In the genomic region with DNA sequence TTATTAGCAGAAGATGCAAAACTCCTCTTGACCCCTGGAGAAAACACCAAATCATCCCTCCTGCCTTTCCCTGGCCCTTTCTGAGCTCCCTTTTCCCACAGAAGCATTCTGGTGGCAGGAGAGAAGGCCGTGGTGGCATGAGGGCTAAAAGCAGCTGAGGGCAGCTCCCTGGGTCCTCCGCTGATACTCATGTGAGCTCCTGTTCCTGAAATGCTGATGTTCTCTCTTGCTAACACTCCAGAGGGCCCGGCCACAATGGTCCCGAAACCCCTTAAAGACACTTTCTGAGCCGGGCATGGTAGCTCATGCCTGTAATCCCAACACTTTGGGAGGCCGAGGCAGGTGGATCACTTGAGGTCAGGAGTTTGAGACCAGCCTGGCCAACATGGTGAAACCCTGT, we compare ENCODE assay signal across 32 cellular contexts.
"Had no signal": no experiment of that assay in that cellular context is flagged by ENCODE, and none has a peak within 500 bp of the region (broad histone marks: within the 10 kb centered on the region; RNA-seq: fewer than 3 reads in every experiment).

No MANE protein-coding gene starts in this region.

- ATAC-seq: activated CD8-positive, alpha-beta memory T cell treated with anti-CD3 and anti-CD28 coated beads, Interleukin-2, amount 10 ng/mL, durations not matched to agents 7 days and 5 days; activated CD8-positive, alpha-beta T cell treated with anti-CD3 and anti-CD28 coated beads for 36 hours; activated naive CD4-positive, alpha-beta T cell treated with anti-CD3 and anti-CD28 coated beads, Interleukin-2, amount 50 U/mL, for 72 hours; activated T-cell treated with anti-CD3 and anti-CD28 coated beads, Interleukin-2, amount 50 U/mL, for 4 hours; activated T-cell treated with anti-CD3 and anti-CD28 coated beads, Interleukin-2, amount 50 U/mL, for 72 hours; activated T-helper 17 cell treated with anti-CD3 and anti-CD28 coated beads, Interleukin-2, amount 50 U/mL, for 72 hours; body of pancreas had no signal

- H3K4me1 ChIP-seq: adrenal gland had no signal

- H3K27me3 ChIP-seq: adrenal gland, body of pancreas, brain microvascular endothelial cell, breast epithelium had no signal

- DNase-seq: activated B cell treated with CpG ODN at 0.5 μM for 24 hours; activated CD4-positive, alpha-beta memory T cell treated with anti-CD3 and anti-CD28 coated beads for 36 hours; activated CD4-positive, alpha-beta T cell treated with anti-CD3 and anti-CD28 coated beads for 4 hours; activated CD4-positive, alpha-beta T cell treated with anti-CD3 and anti-CD28 coated beads, Interleukin-2, amount 10 ng/mL, durations not matched to agents 24 days and 14 days; activated CD4-positive, alpha-beta T cell treated with anti-CD3 and anti-CD28 coated beads, Interleukin-2, amount 50 U/mL, for 1 hour; activated CD4-positive, alpha-beta T cell treated with anti-CD3 and anti-CD28 coated beads, Interleukin-2, amount 50 U/mL, for 4 hours; activated CD4-positive, CD25-positive, alpha-beta regulatory T cell treated with anti-CD3 and anti-CD28 coated beads, Interleukin-2, amount 50 U/mL, for 72 hours; activated CD8-positive, alpha-beta memory T cell treated with anti-CD3 and anti-CD28 coated beads, Interleukin-2, amount 10 ng/mL, durations not matched to agents 7 days and 5 days; activated CD8-positive, alpha-beta T cell treated with anti-CD3 and anti-CD28 coated beads for 36 hours; activated effector memory CD4-positive, alpha-beta T cell treated with anti-CD3 and anti-CD28 coated beads, Interleukin-2, amount 50 U/mL, for 16 hours; activated gamma-delta T cell treated with Interleukin-2 at 50 U/mL for 16 hours; activated naive CD4-positive, alpha-beta T cell; activated naive CD4-positive, alpha-beta T cell treated with anti-CD3 and anti-CD28 coated beads for 36 hours; activated naive CD4-positive, alpha-beta T cell treated with anti-CD3 and anti-CD28 coated beads, Interleukin-2, amount 50 U/mL, for 16 hours; activated naive CD8-positive, alpha-beta T cell treated with anti-CD3 and anti-CD28 coated beads for 36 hours; activated T-cell treated with anti-CD3 and anti-CD28 coated beads for 4 hours; activated T-cell treated with anti-CD3 and anti-CD28 coated beads, Interleukin-2, amount 50 U/mL, for 1 hour; activated T-cell treated with anti-CD3 and anti-CD28 coated beads, Interleukin-2, amount 50 U/mL, for 4 hours; activated T-cell treated with anti-CD3 and anti-CD28 coated beads, Interleukin-2, amount 50 U/mL, for 72 hours; adrenal gland; amniotic stem cell; aorta; body of pancreas; brain microvascular endothelial cell; central memory CD4-positive, alpha-beta T cell; T-helper 1 cell; T-helper 2 cell; T-helper 9 cell had no signal

- H3K36me3 ChIP-seq: adrenal gland, brain microvascular endothelial cell, breast epithelium had no signal

- H3K27ac ChIP-seq: adrenal gland, body of pancreas, brain microvascular endothelial cell, breast epithelium, VCaP had no signal

- H3K9me3 ChIP-seq: adrenal gland, body of pancreas, breast epithelium had no signal

- H3K4me3 ChIP-seq: adrenal gland, body of pancreas, breast epithelium had no signal
